11 cellular contexts compared by ENCODE assay signal in the genomic region with DNA sequence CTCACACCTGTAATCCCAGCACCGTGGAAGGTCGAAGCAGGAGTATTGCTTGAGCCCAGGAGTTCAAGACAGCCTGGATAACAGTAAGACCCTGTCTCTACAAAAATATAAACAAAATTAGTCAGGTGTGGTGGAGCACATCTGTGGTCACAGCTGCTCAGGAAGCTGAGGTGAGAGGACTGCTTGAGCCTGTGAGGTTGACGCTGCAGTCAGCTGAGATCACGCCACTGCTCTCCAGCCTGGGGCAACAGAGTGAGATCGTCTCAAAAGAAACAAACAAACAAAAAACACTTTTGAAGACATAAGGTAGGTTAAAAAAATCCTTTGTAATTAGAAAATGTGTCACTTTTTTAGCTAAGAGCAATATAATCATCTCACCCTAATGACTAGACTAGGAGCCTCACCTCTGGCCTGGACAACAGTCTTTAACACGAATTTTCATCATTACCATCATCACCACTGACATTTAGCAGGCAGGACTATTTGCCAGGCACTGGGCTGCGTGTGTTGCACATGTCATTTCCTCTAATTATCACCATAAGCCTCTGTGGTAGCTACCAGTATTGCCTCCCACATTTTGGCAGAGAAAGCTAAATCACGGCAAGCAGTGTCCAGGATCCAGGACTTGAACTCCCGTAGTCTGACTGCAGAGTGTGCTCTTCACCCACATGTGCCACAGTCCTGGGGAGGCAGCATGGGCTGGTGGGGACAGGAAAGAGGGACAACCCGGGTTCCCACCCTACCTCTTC. TPM values are rescaled to one million over a fixed set of nuclear protein-coding genes. Genes with fewer than 3 reads are reported as not detected.
A peak's percentile ranks its signal among the peaks of the same experiment; 100 is the strongest.
DNase-seq lines count a peak whose midpoint lies in the region; ATAC-seq and TF ChIP-seq lines count a peak whose summit lies in the region.
"Had no signal": no experiment of that assay in that cellular context is flagged by ENCODE, and none has a peak within 500 bp of the region (broad histone marks: within the 10 kb centered on the region; RNA-seq: fewer than 3 reads in every experiment).

No MANE protein-coding gene starts in this region.

- no peaks in the 10 kb centered on the region for H4K20me1 ChIP-seq in PC-9 (ENCODE audit: insufficient read depth)

- H3K27me3 Mint-ChIP-seq in activated T-cell treated with anti-CD3 and anti-CD28 coated beads, Interleukin-2, amount 50 U/mL, for 72 hours (ENCODE audit: low read depth): no peaks in the 10 kb centered on the region

- no TSS peak for BruUV-seq in PC-9 (replicated peaks; lab: Mats Ljungman, UMichigan)

- no peak overlapping the region for H3K14ac ChIP-seq in neuronal stem cell (ENCODE audit: low read length)

- no peak overlapping the region for H3K9ac ChIP-seq in neuronal stem cell (ENCODE audit: low read depth, low read length, poor library complexity)

- H3K4me1 ChIP-seq in thymus (ENCODE audit: control insufficient read depth, insufficient read depth, low read length): no peaks in the 10 kb centered on the region
- no peaks in the 10 kb centered on the region for H3K4me1 ChIP-seq in neuronal stem cell (ENCODE audit: control insufficient read depth in 2 of 2, insufficient read depth in 1 of 2, low read depth in 1 of 2, low read length in 2 of 2)
- H3K4me1 ChIP-seq in right atrium auricular region: no peaks in the 10 kb centered on the region
- H3K4me1 ChIP-seq in PC-9 (replicated peaks; ENCODE audit: insufficient read depth): no peaks in the 10 kb centered on the region

- H3K9me3 ChIP-seq in thymus (ENCODE audit: control insufficient read depth) (no peaks in the 10 kb centered on the region), neuronal stem cell (replicated peaks in 1 of 2; ENCODE audit: control insufficient read depth in 2 of 2, insufficient read depth in 1 of 2, low read depth in 1 of 2, low read length in 2 of 2) (peaks cover 0 to 1% of the 10 kb centered on the region in 2 donors), right atrium auricular region (no peaks in the 10 kb centered on the region), PC-9 (ENCODE audit: insufficient read depth, low read depth) (no peaks in the 10 kb centered on the region)

- H3K27me3 ChIP-seq in thymus (ENCODE audit: control insufficient read depth, insufficient read depth): no peaks in the 10 kb centered on the region
- H3K27me3 ChIP-seq in neuronal stem cell (ENCODE audit: control insufficient read depth in 3 of 3, insufficient read depth in 3 of 3, low read depth in 1 of 3, low read length in 3 of 3): no peaks in the 10 kb centered on the region
- no peaks in the 10 kb centered on the region for H3K27me3 ChIP-seq in right atrium auricular region
- no peaks in the 10 kb centered on the region for H3K27me3 ChIP-seq in PC-9 (ENCODE audit: insufficient read depth, low read depth)

- no peak overlapping the region for H3K4ac ChIP-seq in neuronal stem cell (ENCODE audit: low read length)

- no peak overlapping the region for H3K4me2 ChIP-seq in neuronal stem cell (ENCODE audit: insufficient read depth, low read length, poor library complexity, severe bottlenecking)
- no peak overlapping the region for H3K4me2 ChIP-seq in PC-9

- TF ChIP-seq CTCF in right atrium auricular region (IDR thresholded peaks at IDR 0.05) (no peak), PC-9 (conservative IDR thresholded peaks at IDR 0.05) (no peak)

- no peaks in the 10 kb centered on the region for H3K9me3 Mint-ChIP-seq in activated T-cell treated with anti-CD3 and anti-CD28 coated beads, Interleukin-2, amount 50 U/mL, for 72 hours

- no peak for DNase-seq in activated T-cell treated with anti-CD3 and anti-CD28 coated beads, Interleukin-2, amount 50 U/mL, for 72 hours
- no peak for DNase-seq in activated T-cell treated with anti-CD3 and anti-CD28 coated beads, Interleukin-2, amount 50 U/mL, for 48 hours
- DNase-seq in SK-MEL-5 (ENCODE audit: low read depth, low spot score) (peak; percentile 19), neuronal stem cell (ENCODE audit: low spot score) (no peak), right atrium auricular region (ENCODE audit: low spot score) (no peak), PC-9 (no peak)
- DNase-seq: activated naive CD4-positive, alpha-beta T cell; NCI-H2029 had no signal

- no peak overlapping the region for H2BK15ac ChIP-seq in neuronal stem cell (ENCODE audit: low read length)

- no peaks in the 10 kb centered on the region for H3F3A ChIP-seq in PC-9 (ENCODE audit: insufficient read depth, low read depth)

- H2AFZ ChIP-seq in neuronal stem cell (ENCODE audit: low read length) (no peak overlapping the region), PC-9 (no peak overlapping the region)

- no peak overlapping the region for H4K91ac ChIP-seq in neuronal stem cell (ENCODE audit: low read depth, low read length, poor library complexity)

- H3K9me2 ChIP-seq in PC-9 (ENCODE audit: insufficient read depth): no peaks in the 10 kb centered on the region

- no peak overlapping the region for H2AK5ac ChIP-seq in neuronal stem cell (ENCODE audit: low read depth, low read length)

- no peaks in the 10 kb centered on the region for H3K79me2 ChIP-seq in PC-9 (ENCODE audit: low read depth)

- H4K8ac ChIP-seq in neuronal stem cell (ENCODE audit: low read depth, low read length): no peak overlapping the region

- no peak overlapping the region for H3K4me3 ChIP-seq in thymus (ENCODE audit: low read length)
- no peak overlapping the region for H3K4me3 ChIP-seq in neuronal stem cell (ENCODE audit: low read length in 2 of 2)
- H3K4me3 ChIP-seq in right atrium auricular region: no peak overlapping the region
- no peak overlapping the region for H3K4me3 ChIP-seq in PC-9

- no peak overlapping the region for H2BK5ac ChIP-seq in neuronal stem cell (ENCODE audit: low read length)

- H3K36me3 ChIP-seq in thymus (ENCODE audit: control insufficient read depth, insufficient read depth): peaks cover 7% of the 10 kb centered on the region
- H3K36me3 ChIP-seq in neuronal stem cell (replicated peaks in 1 of 2; ENCODE audit: control insufficient read depth in 2 of 2, insufficient read depth in 2 of 2, low read length in 2 of 2): peaks cover 1 to 18% of the 10 kb centered on the region in 2 donors
- H3K36me3 ChIP-seq in right atrium auricular region: peaks cover 81% of the 10 kb centered on the region
- H3K36me3 ChIP-seq in PC-9 (ENCODE audit: low read depth): no peaks in the 10 kb centered on the region

- no peaks in the 10 kb centered on the region for H3K4me1 Mint-ChIP-seq in activated T-cell treated with anti-CD3 and anti-CD28 coated beads, Interleukin-2, amount 50 U/mL, for 72 hours (ENCODE audit: low read depth)

- CTCF ChIA-PET in PC-9 (lab: Charles Lee): no interaction called here

- H3K23ac ChIP-seq in neuronal stem cell (ENCODE audit: low read depth, low read length, poor library complexity): no peak overlapping the region

- peaks cover 0 to 3% of the 10 kb centered on the region in 2 donors for H3K36me3 Mint-ChIP-seq in activated T-cell treated with anti-CD3 and anti-CD28 coated beads, Interleukin-2, amount 50 U/mL, for 72 hours (ENCODE audit: insufficient read depth in 2 of 2)

- POLR2A ChIA-PET in PC-9 (lab: Charles Lee; ENCODE audit: unreplicated experiment): no interaction called here

- in situ Hi-C loops in SK-MEL-5 (cut with HindIII; ENCODE audit: low pct_unique_long_range_greater_than_20kb, low sequenced_read_pairs): no loop called here

- no peaks in the 10 kb centered on the region for H3K79me1 ChIP-seq in neuronal stem cell (ENCODE audit: low read depth, low read length)

- 64% methylated on average over 10 of the region's 10 CpGs for WGBS in thymus
- WGBS in neuronal stem cell (ENCODE audit: extremely low coverage in 2 of 2, insufficient read length in 2 of 2, insufficient replicate concordance in 1 of 2), 2 donors: no CpG with 5 or more reads among the region's 10 CpGs

- peak overlapping the region; percentile 8 for H3K27ac Mint-ChIP-seq in activated T-cell treated with anti-CD3 and anti-CD28 coated beads, Interleukin-2, amount 50 U/mL, for 72 hours

- ATAC-seq in activated T-cell treated with anti-CD3 and anti-CD28 coated beads, Interleukin-2, amount 50 U/mL, for 72 hours (replicated peaks in 1 of 2): peak; percentile 31 to 36
- ATAC-seq in HG02759 (IDR thresholded peaks at IDR 0.05; ENCODE audit: unreplicated experiment): peak; percentile 99

- H2BK12ac ChIP-seq in neuronal stem cell (ENCODE audit: low read length): no peak overlapping the region

- H3K18ac ChIP-seq in neuronal stem cell (ENCODE audit: low read length): no peak overlapping the region

- no peak overlapping the region for H2BK120ac ChIP-seq in neuronal stem cell (ENCODE audit: low read depth, low read length)

- H3K27ac ChIP-seq in thymus (ENCODE audit: low read depth) (peak overlapping the region; percentile 55), neuronal stem cell (replicated peaks; ENCODE audit: low read length) (no peak overlapping the region), right atrium auricular region (no peak overlapping the region), PC-9 (no peak overlapping the region)

- H3K4me3 Mint-ChIP-seq in activated T-cell treated with anti-CD3 and anti-CD28 coated beads, Interleukin-2, amount 50 U/mL, for 72 hours: no peak overlapping the region
- H3K4me3 Mint-ChIP-seq: CD14-positive monocyte had no signal

- intact Hi-C loops in PC-9 (cut with micrococcal nuclease; ENCODE audit: unreplicated experiment): no loop called here

RNA-seq across cellular contexts. Expression of a gene that starts 4.6 kb away (rescaled TPM):
- total RNA-seq in activated T-cell treated with anti-CD3 and anti-CD28 coated beads, Interleukin-2, amount 50 U/mL, for 72 hours: under 1 TPM; 0.30 to 0.91 TPM
- total RNA-seq in SK-MEL-5 (2014; rRNA removed; shearing (Covaris generic)): 0.29 and 0.63 TPM in 2 replicates
- polyA plus RNA-seq in SK-MEL-5 (2015; cell fraction: cytosol; rRNA removed): 0.10 TPM in 1 of 2 replicates, not detected in the other
- polyA plus RNA-seq in SK-MEL-5 (2015; cell fraction: nucleus; rRNA removed): 0.39 and 2.6 TPM in 2 replicates
- 1.4 TPM for polyA plus RNA-seq in thymus
- 0.04 TPM for polyA plus RNA-seq in neuronal stem cell (2013, experiment 1 of 2)
- polyA plus RNA-seq in neuronal stem cell (2013, experiment 2 of 2): not detected
- total RNA-seq in right atrium auricular region (not detected), PC-9 (2021) (0.09 TPM in 1 of 2 replicates, not detected in the other)
- polyA plus RNA-seq: CD14-positive monocyte had no signal

RNA-seq across cellular contexts. Expression of a gene that starts 46.5 kb away (rescaled TPM):
- 10 to 100 TPM; 20.2 to 24.6 TPM for total RNA-seq in activated T-cell treated with anti-CD3 and anti-CD28 coated beads, Interleukin-2, amount 50 U/mL, for 72 hours
- 137 and 161 TPM in 2 replicates for total RNA-seq in SK-MEL-5 (2014; rRNA removed; shearing (Covaris generic))
- polyA plus RNA-seq in SK-MEL-5 (2015; cell fraction: cytosol; rRNA removed): 121 and 122 TPM in 2 replicates
- 35.1 and 40.1 TPM in 2 replicates for polyA plus RNA-seq in SK-MEL-5 (2015; cell fraction: nucleus; rRNA removed)
- 34.4 TPM for polyA plus RNA-seq in thymus
- 6.2 TPM for polyA plus RNA-seq in neuronal stem cell (2013, experiment 1 of 2)
- polyA plus RNA-seq in neuronal stem cell (2013, experiment 2 of 2): 6.3 TPM
- total RNA-seq in right atrium auricular region: 100 to 1,000 TPM in 1 of 2 donors, 10 to 100 TPM in 1; 97.9 to 137 TPM
- total RNA-seq in PC-9 (2021): 4.8 and 6.1 TPM in 2 replicates
